In genomic region chr7:20651960-20652544, GRCh38 we compare ENCODE assay signal across 9 cellular contexts. TPM values are rescaled to one million over a fixed set of nuclear protein-coding genes. Genes with fewer than 3 reads are reported as not detected.
DNase-seq lines count a peak whose midpoint lies in the region; ATAC-seq and TF ChIP-seq lines count a peak whose summit lies in the region.
"Had no signal": no experiment of that assay in that cellular context is flagged by ENCODE, and none has a peak within 500 bp of the region (broad histone marks: within the 10 kb centered on the region; RNA-seq: fewer than 3 reads in every experiment).

No MANE protein-coding gene starts in this region.

- H3K4me3 ChIP-seq in adrenal gland = no peak overlapping the region

- peak; percentile 48 for ATAC-seq in HG03354 (IDR thresholded peaks at IDR 0.05; ENCODE audit: poor library complexity, severe bottlenecking, unreplicated experiment)
- ATAC-seq in HG03520 (IDR thresholded peaks at IDR 0.05; ENCODE audit: unreplicated experiment) = no peak

- no peaks in the 10 kb centered on the region for H3K36me3 ChIP-seq in adrenal gland (replicated peaks in 1 of 2)

- no peaks in the 10 kb centered on the region for H3K9me3 ChIP-seq in adrenal gland (replicated peaks in 1 of 3)

- in situ Hi-C loops in G401 (cut with HindIII; ENCODE audit: low sequenced_read_pairs) = no loop called here

- peaks cover 7% of the 10 kb centered on the region for H3K27me3 ChIP-seq in adrenal gland

- DNase-seq in DMS53 (lab: John Stamatoyannopoulos, UW) = peak; percentile 66
- peak in 1 of 7 donors; percentile 8 for DNase-seq in adrenal gland
- DNase-seq in lung microvascular endothelial cell (ENCODE audit: low read depth in 2 of 2) = peak; percentile 2 to 58
- no peak for DNase-seq in activated naive CD8-positive, alpha-beta T cell treated with anti-CD3 and anti-CD28 coated beads for 36 hours
- DNase-seq in cerebellum (ENCODE audit: low spot score) = no peak
- no peak for DNase-seq in G401 (ENCODE audit: low spot score)

- no peak for TF ChIP-seq POLR2A in adrenal gland (IDR thresholded peaks at IDR 0.05)

- H3K36me3 Mint-ChIP-seq in activated naive CD8-positive, alpha-beta T cell treated with anti-CD3 and anti-CD28 coated beads for 36 hours = no peaks in the 10 kb centered on the region

- H3K4me3 Mint-ChIP-seq in activated naive CD8-positive, alpha-beta T cell treated with anti-CD3 and anti-CD28 coated beads for 36 hours = no peak overlapping the region

- H3K27ac Mint-ChIP-seq in activated naive CD8-positive, alpha-beta T cell treated with anti-CD3 and anti-CD28 coated beads for 36 hours = no peak overlapping the region

- no peaks in the 10 kb centered on the region for H3K9me3 Mint-ChIP-seq in activated naive CD8-positive, alpha-beta T cell treated with anti-CD3 and anti-CD28 coated beads for 36 hours

- H3K4me1 ChIP-seq in adrenal gland (replicated peaks in 1 of 2) = no peaks in the 10 kb centered on the region

- peaks cover 10% of the 10 kb centered on the region for H3K27me3 Mint-ChIP-seq in activated naive CD8-positive, alpha-beta T cell treated with anti-CD3 and anti-CD28 coated beads for 36 hours

- WGBS in adrenal gland, 4 donors = 49 to 60% (median 52%) methylated on average over 9 to 10 of the region's 10 CpGs

- no peaks in the 10 kb centered on the region for H3K4me1 Mint-ChIP-seq in activated naive CD8-positive, alpha-beta T cell treated with anti-CD3 and anti-CD28 coated beads for 36 hours

- no peak overlapping the region for H3K27ac ChIP-seq in adrenal gland

- TF ChIP-seq CTCF in adrenal gland (IDR thresholded peaks at IDR 0.05) = peak in 5 of 6 experiments; percentile 7 to 49 (median 33)

- intact Hi-C loops in adrenal gland (cut with DNase I) = no loop called here

RNA-seq across cellular contexts. Expression of gene ABCB5, which starts 36.6 kb away (rescaled TPM):
- total RNA-seq in adrenal gland (not detected), lung microvascular endothelial cell (not detected in 2 replicates), cerebellum (not detected)
- under 1 TPM in 1 of 3 donors, not detected in 2; 0.03 TPM for polyA plus RNA-seq in adrenal gland
- not detected for total RNA-seq in activated naive CD8-positive, alpha-beta T cell treated with anti-CD3 and anti-CD28 coated beads for 36 hours
- total RNA-seq in G401 (2014; rRNA removed; shearing (Covaris generic)) = not detected in 2 replicates
- total RNA-seq: T-helper 1 cell treated with Interleukin-12 subunit alpha and Interleukin-12 subunit beta and Interleukin-4 antibody, amounts not matched to agents 30 ng/mL and 1 ng/mL, for 36 hours had no signal

Comparison
In these comparisons a context has a peak if more than half of its experiments do, and no peak if none do; other contexts are left out.
1. DNase-seq: peak in DMS53 (single experiment) and lung microvascular endothelial cell (2 of 2); none in activated naive CD8-positive, alpha-beta T cell treated with anti-CD3 and anti-CD28 coated beads for 36 hours (single experiment), cerebellum (single experiment) and G401 (single experiment).